12 cellular contexts compared by ENCODE assay signal in genomic region chr1:240492832-240493440, GRCh38.
DNase-seq lines count a peak whose midpoint lies in the region; ATAC-seq, FAIRE-seq and TF ChIP-seq lines count a peak whose summit lies in the region.
"Had no signal": no experiment of that assay in that cellular context is flagged by ENCODE, and none has a peak within 500 bp of the region (broad histone marks: within the 10 kb centered on the region; RNA-seq: fewer than 3 reads in every experiment).

No MANE protein-coding gene starts in this region.

- H3K36me3 ChIP-seq in HepG2 (replicated peaks in 1 of 2; ENCODE audit: control insufficient read depth in 1 of 2, insufficient read depth in 2 of 2, low read length in 2 of 2) (no peaks in the 10 kb centered on the region), spleen (no peaks in the 10 kb centered on the region)

- TF ChIP-seq EP300 in HepG2 (IDR thresholded peaks at IDR 0.05; ENCODE audit: low read depth in 2 of 2, low read length in 2 of 2) (no peak), HepG2 (CRISPR knock-in tag; IDR thresholded peaks at IDR 0.05; ENCODE audit: borderline replicate concordance) (no peak)

- intact Hi-C loops in activated T-helper 2 cell treated with anti-CD3 and anti-CD28 coated beads, Interferon-gamma antibody, Interleukin-2, Interleukin-4, amounts not matched to agents 10 μg/mL and 5 μg/mL and 100 μg/mL, durations not matched to agents 14 hours and 24 hours and 36 hours (cut with micrococcal nuclease), result no loop called here
- intact Hi-C loops in HepG2 (cut with micrococcal nuclease; ENCODE audit: unreplicated experiment), result no loop called here
- intact Hi-C loops in spleen (cut with DNase I; ENCODE audit: low total_unique reads), result no loop called here

- H4K20me1 ChIP-seq in HepG2 (ENCODE audit: insufficient read depth, low read length), result no peaks in the 10 kb centered on the region

- no peaks in the 10 kb centered on the region for H3K27me3 Mint-ChIP-seq in activated T-helper 2 cell treated with anti-CD3 and anti-CD28 coated beads, Interferon-gamma antibody, Interleukin-2, Interleukin-4, amounts not matched to agents 10 μg/mL and 5 μg/mL and 100 μg/mL, durations not matched to agents 14 hours and 24 hours and 36 hours (ENCODE audit: low read depth)

- H3K79me2 ChIP-seq in HepG2 (ENCODE audit: insufficient read depth, low read length), result no peaks in the 10 kb centered on the region

- no peak for TF ChIP-seq POLR2A in HepG2 (IDR thresholded peaks at IDR 0.05; ENCODE audit: insufficient read depth in 1 of 2, low read depth in 2 of 2, low read length in 2 of 2)
- TF ChIP-seq POLR2A in spleen (IDR thresholded peaks at IDR 0.05), result no peak

- in situ Hi-C loops in HepG2 (cut with HindIII; ENCODE audit: extremely low pct_ligation_motif_present, low pct_unique_long_range_greater_than_20kb), result no loop called here

- H3K4me1 ChIP-seq in HepG2 (ENCODE audit: insufficient read depth, low read length), result no peaks in the 10 kb centered on the region
- no peaks in the 10 kb centered on the region for H3K4me1 ChIP-seq in spleen

- POLR2A ChIA-PET in HepG2 (lab: Yijun Ruan, JAX), result no interaction called here

- TF ChIP-seq CTCF in HepG2 (CRISPR knock-in tag; IDR thresholded peaks at IDR 0.05) (no peak), spleen (IDR thresholded peaks at IDR 0.05 in 8 of 11, conservative IDR thresholded peaks at IDR 0.05 in 3 of 11) (no peak)

- no peak overlapping the region for H3K27ac ChIP-seq in HepG2 (ENCODE audit: extremely low read length, insufficient read depth, low read length)
- H3K27ac ChIP-seq in spleen, result no peak overlapping the region

- H3K9me3 ChIP-seq in HepG2 (ENCODE audit: low read length) (no peaks in the 10 kb centered on the region), spleen (peaks cover 0 to 8% (median 0%) of the 10 kb centered on the region in 8 donors)

- H3K9ac ChIP-seq in HepG2 (ENCODE audit: insufficient read depth, low read depth, low read length), result no peak overlapping the region

- no peak overlapping the region for H3K4me3 ChIP-seq in HepG2 (replicated peaks in 1 of 3; ENCODE audit: insufficient read depth in 1 of 3, low read depth in 2 of 3, low read length in 3 of 3)
- H3K4me3 ChIP-seq in spleen, result peak overlapping the region in 2 of 8 donors; percentile 6 to 36

- BruUV-seq in HepG2 (replicated peaks; lab: Mats Ljungman, UMichigan), result no TSS peak

- H3K27me3 ChIP-seq in HepG2 (ENCODE audit: control insufficient read depth in 1 of 2, insufficient read depth in 2 of 2, low read length in 2 of 2) (no peaks in the 10 kb centered on the region), spleen (replicated peaks in 1 of 7) (peaks cover 0 to 18% (median 0%) of the 10 kb centered on the region in 7 donors)

- 88% methylated on average over 29 of the region's 52 CpGs for WGBS in HepG2 (ENCODE audit: low lambda C conversion rate)
- WGBS in spleen, 5 donors, result 42 to 64% (median 49%) methylated on average over 45 to 52 of the region's 52 CpGs

- peaks cover 9% of the 10 kb centered on the region for H3K9me3 Mint-ChIP-seq in activated T-helper 2 cell treated with anti-CD3 and anti-CD28 coated beads, Interferon-gamma antibody, Interleukin-2, Interleukin-4, amounts not matched to agents 10 μg/mL and 5 μg/mL and 100 μg/mL, durations not matched to agents 14 hours and 24 hours and 36 hours

- no peak for TF ChIP-seq RAD21 in HepG2 (CRISPR knock-in tag; IDR thresholded peaks at IDR 0.05)

- FAIRE-seq in HepG2 (lab: Jason Lieb, UNC), result no peak
- FAIRE-seq: endothelial cell of umbilical vein, H54 had no signal

- no peak for ATAC-seq in HepG2

- H3K4me3 Mint-ChIP-seq in activated T-helper 2 cell treated with anti-CD3 and anti-CD28 coated beads, Interferon-gamma antibody, Interleukin-2, Interleukin-4, amounts not matched to agents 10 μg/mL and 5 μg/mL and 100 μg/mL, durations not matched to agents 14 hours and 24 hours and 36 hours (ENCODE audit: low read depth), result no peak overlapping the region

- H2AFZ ChIP-seq in HepG2 (ENCODE audit: low read length), result no peak overlapping the region

- no peaks in the 10 kb centered on the region for H3K4me1 Mint-ChIP-seq in activated T-helper 2 cell treated with anti-CD3 and anti-CD28 coated beads, Interferon-gamma antibody, Interleukin-2, Interleukin-4, amounts not matched to agents 10 μg/mL and 5 μg/mL and 100 μg/mL, durations not matched to agents 14 hours and 24 hours and 36 hours (ENCODE audit: low read depth)

- no peak overlapping the region for H3K27ac Mint-ChIP-seq in activated T-helper 2 cell treated with anti-CD3 and anti-CD28 coated beads, Interferon-gamma antibody, Interleukin-2, Interleukin-4, amounts not matched to agents 10 μg/mL and 5 μg/mL and 100 μg/mL, durations not matched to agents 14 hours and 24 hours and 36 hours

- peak; percentile 13 for DNase-seq in stimulated activated CD4-positive, alpha-beta T cell treated with anti-CD3 and anti-CD28 coated beads, Interleukin-15, amount 100 ng/mL, for 24 hours
- DNase-seq in stimulated activated CD4-positive, alpha-beta T cell treated with anti-CD3 and anti-CD28 coated beads, Interleukin-4, amount 100 ng/mL, for 1 hour, result no peak
- DNase-seq in astrocyte of the hippocampus (ENCODE audit: low read depth, low spot score) (peak; percentile 66), islet precursor cell (peak; percentile 94), activated gamma-delta T cell (lab: John Stamatoyannopoulos, UW) (no peak), HepG2 (ENCODE audit: low spot score) (no peak), spleen (no peak)
- no peak for DNase-seq in activated T-helper 2 cell treated with anti-CD3 and anti-CD28 coated beads, Interferon-gamma antibody, Interleukin-2, Interleukin-4, amounts not matched to agents 10 μg/mL and 5 μg/mL and 100 μg/mL, durations not matched to agents 14 hours and 24 hours and 36 hours (ENCODE audit: low spot score)
- DNase-seq: DND-41, NCI-H1092 had no signal

- H3K36me3 Mint-ChIP-seq in activated T-helper 2 cell treated with anti-CD3 and anti-CD28 coated beads, Interferon-gamma antibody, Interleukin-2, Interleukin-4, amounts not matched to agents 10 μg/mL and 5 μg/mL and 100 μg/mL, durations not matched to agents 14 hours and 24 hours and 36 hours (ENCODE audit: low read depth), result no peaks in the 10 kb centered on the region

- no peak overlapping the region for H3K4me2 ChIP-seq in HepG2 (ENCODE audit: low read depth, low read length)

- CTCF ChIA-PET in HepG2 (lab: Yijun Ruan, JAX; ENCODE audit: low intra/inter-chr PET ratio, low total read pairs), result no interaction called here

TF ChIP-seq in HepG2, 621 proteins besides CTCF, POLR2A, EP300 and RAD21:
- TF ChIP-seq ZNF577 (CRISPR knock-in tag; IDR thresholded peaks at IDR 0.05; ENCODE audit: borderline replicate concordance, low read depth) (no peak), JDP2 (CRISPR knock-in tag; IDR thresholded peaks at IDR 0.05; ENCODE audit: borderline replicate concordance) (no peak)
TF ChIP-seq in HepG2: peak in this region for 0.

Comparison
In these comparisons a context has a peak if more than half of its experiments do, and no peak if none do; other contexts are left out.
1. DNase-seq: peak in stimulated activated CD4-positive, alpha-beta T cell treated with anti-CD3 and anti-CD28 coated beads, Interleukin-15, amount 100 ng/mL, for 24 hours (single experiment), astrocyte of the hippocampus (single experiment) and islet precursor cell (single experiment); none in stimulated activated CD4-positive, alpha-beta T cell treated with anti-CD3 and anti-CD28 coated beads, Interleukin-4, amount 100 ng/mL, for 1 hour (single experiment), activated gamma-delta T cell (single experiment), activated T-helper 2 cell treated with anti-CD3 and anti-CD28 coated beads, Interferon-gamma antibody, Interleukin-2, Interleukin-4, amounts not matched to agents 10 μg/mL and 5 μg/mL and 100 μg/mL, durations not matched to agents 14 hours and 24 hours and 36 hours (single experiment), HepG2 (single experiment) and spleen (single experiment).